Comparison of ENCODE assay signal across 16 cellular contexts in the genomic region with DNA sequence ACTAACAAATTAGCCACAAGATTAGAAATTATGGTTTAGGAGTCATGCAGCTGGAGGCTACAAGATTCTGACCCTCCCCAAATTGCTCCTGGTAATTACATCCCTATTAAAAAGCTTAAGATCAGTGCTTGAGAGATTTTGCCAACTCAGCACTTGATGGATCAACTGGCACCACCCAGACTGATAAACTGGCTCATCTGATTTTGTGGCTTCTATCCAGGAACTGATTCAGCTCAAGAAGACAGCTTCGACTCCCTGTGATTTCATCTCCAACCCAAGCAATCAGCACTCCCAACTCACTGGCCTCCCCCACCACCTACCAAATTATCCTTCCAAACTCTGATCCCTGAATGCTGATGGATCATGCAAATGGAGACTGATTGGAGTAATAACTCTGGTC.
A peak's percentile ranks its signal among the peaks of the same experiment; 100 is the strongest.
DNase-seq lines count a peak whose midpoint lies in the region; ATAC-seq lines count a peak whose summit lies in the region.
"Had no signal": no experiment of that assay in that cellular context is flagged by ENCODE, and none has a peak within 500 bp of the region (broad histone marks: within the 10 kb centered on the region; RNA-seq: fewer than 3 reads in every experiment).

No MANE protein-coding gene starts in this region.

- no peak for ATAC-seq in GM18519 (IDR thresholded peaks at IDR 0.05; ENCODE audit: low FRiP score, unreplicated experiment)
- ATAC-seq: GM12878 had no signal

- peak; percentile 6 for DNase-seq in activated effector memory CD4-positive, alpha-beta T cell treated with anti-CD3 and anti-CD28 coated beads, Interleukin-2, amount 50 U/mL, for 16 hours
- no peak for DNase-seq in activated effector memory CD4-positive, alpha-beta T cell treated with Interleukin-2 at 50 U/mL for 16 hours
- peak; percentile 14 for DNase-seq in amniotic epithelial cell (ENCODE audit: low read depth)
- DNase-seq in iris pigment epithelial cell (ENCODE audit: low read depth): peak; percentile 21
- DNase-seq in NCI-H510A (lab: John Stamatoyannopoulos, UW): no peak
- DNase-seq in anterior cingulate cortex (lab: John Stamatoyannopoulos, UW): no peak
- no peak for DNase-seq in H4 (ENCODE audit: low spot score)
- DNase-seq: 8988T; GOT3; NCI-H1417 treated with DMSO at 0.1 percent for 48 hours; NCI-H2029 treated with DMSO at 0.1 percent for 48 hours; NCI-H524 treated with DMSO at 0.1 percent for 48 hours; NK-92 treated with Interleukin-12 subunit alpha and Interleukin-12 subunit beta, amount 100 ng/mL, for 24 hours; OCI-M1 had no signal

Comparison
In these comparisons a context has a peak if more than half of its experiments do, and no peak if none do; other contexts are left out.
1. DNase-seq: peak in activated effector memory CD4-positive, alpha-beta T cell treated with anti-CD3 and anti-CD28 coated beads, Interleukin-2, amount 50 U/mL, for 16 hours (single experiment), amniotic epithelial cell (single experiment) and iris pigment epithelial cell (single experiment); none in activated effector memory CD4-positive, alpha-beta T cell treated with Interleukin-2 at 50 U/mL for 16 hours (single experiment), NCI-H510A (single experiment), anterior cingulate cortex (0 of 58) and H4 (single experiment).